ENCODE assay signal across 11 cellular contexts in genomic region chr5:81212211-81212687, GRCh38. TPM values are rescaled to one million over a fixed set of nuclear protein-coding genes. Genes with fewer than 3 reads are reported as not detected.
DNase-seq lines count a peak whose midpoint lies in the region; ATAC-seq and TF ChIP-seq lines count a peak whose summit lies in the region.
"Had no signal": no experiment of that assay in that cellular context is flagged by ENCODE, and none has a peak within 500 bp of the region (broad histone marks: within the 10 kb centered on the region; RNA-seq: fewer than 3 reads in every experiment).

No MANE protein-coding gene starts in this region.

- in situ Hi-C loops in GM13976 (cut with MboI; ENCODE audit: low sequenced_read_pairs, unreplicated experiment), result no loop called here

- intact Hi-C loops in vagina (cut with DNase I), result no loop called here

- TF ChIP-seq CTCF in WTC11 (IDR thresholded peaks at IDR 0.05), result no peak
- TF ChIP-seq CTCF in vagina (IDR thresholded peaks at IDR 0.05), result no peak
- TF ChIP-seq CTCF in GM13976 (IDR thresholded peaks at IDR 0.05; ENCODE audit: borderline replicate concordance, control extremely low read depth, extremely low read depth, insufficient read depth, missing control alignments), result no peak

- H3K36me3 ChIP-seq in vagina, result no peaks in the 10 kb centered on the region

- POLR2A ChIA-PET in WTC11 (lab: Charles Lee), result interaction anchor here (0.7 kb wide), 1 partner anchor 194 kb away, joined by 3 read pairs; no protein-coding TSS in a partner anchor

- H3K9me3 ChIP-seq in vagina, result no peaks in the 10 kb centered on the region

- H3K27me3 Mint-ChIP-seq in WTC11 (ENCODE audit: low read depth), result no peaks in the 10 kb centered on the region

- H3K4me3 ChIP-seq in vagina, result no peak overlapping the region

- no peaks in the 10 kb centered on the region for H3K4me1 ChIP-seq in vagina

- H3K9me3 Mint-ChIP-seq in WTC11, result no peaks in the 10 kb centered on the region

- no peak overlapping the region for H3K4me3 Mint-ChIP-seq in WTC11

- no peak for TF ChIP-seq POLR2A in vagina (IDR thresholded peaks at IDR 0.05)

- H3K27me3 ChIP-seq in vagina, result no peaks in the 10 kb centered on the region

- peak; percentile 65 for ATAC-seq in GM18909 (IDR thresholded peaks at IDR 0.05; ENCODE audit: poor library complexity, unreplicated experiment)
- ATAC-seq in HG03103 (IDR thresholded peaks at IDR 0.05; ENCODE audit: low read depth, unreplicated experiment), result peak; percentile 44
- ATAC-seq in WTC11, result peak; percentile 58
- ATAC-seq in HG03457 (IDR thresholded peaks at IDR 0.05; ENCODE audit: unreplicated experiment), result no peak
- ATAC-seq: left cardiac atrium had no signal

- H3K4me1 Mint-ChIP-seq in WTC11, result 0 out of 2 replicates have a peak, but pooled peaks cover 2% of the 10 kb centered on the region

- DNase-seq in COR-L47 (lab: John Stamatoyannopoulos, UW), result peak; percentile 99
- DNase-seq in WTC11 (ENCODE audit: low spot score), result no peak
- no peak for DNase-seq in vagina (ENCODE audit: extremely low spot score in 2 of 2)
- DNase-seq in GM13976 (ENCODE audit: low spot score), result no peak
- no peak for DNase-seq in GF-D8 (lab: John Stamatoyannopoulos, UW)
- DNase-seq: left cardiac atrium; NK-92 treated with Interleukin-12 subunit alpha and Interleukin-12 subunit beta, amount 100 ng/mL, for 24 hours; stimulated activated CD4-positive, alpha-beta T cell treated with anti-CD3 and anti-CD28 coated beads, Interleukin-12 subunit alpha, Interleukin-12 subunit beta, amount 100 ng/mL, for 4 hours had no signal

- no peak overlapping the region for H3K27ac Mint-ChIP-seq in WTC11

- no peaks in the 10 kb centered on the region for H3K36me3 Mint-ChIP-seq in WTC11

- H3K27ac ChIP-seq in vagina, result no peak overlapping the region

- CTCF ChIA-PET in WTC11 (lab: Charles Lee), result no interaction called here

TF ChIP-seq in WTC11, 78 proteins besides CTCF, POLR2A, EP300 and RAD21:
- TF ChIP-seq ATF3 (CRISPR knock-in tag; conservative IDR thresholded peaks at IDR 0.05) (no peak), ZMAT4 (CRISPR knock-in tag; IDR thresholded peaks at IDR 0.05) (no peak), ZNF512 (CRISPR knock-in tag; IDR thresholded peaks at IDR 0.05; ENCODE audit: borderline replicate concordance) (no peak), EMX1 (CRISPR knock-in tag; IDR thresholded peaks at IDR 0.05) (no peak), KAT7 (CRISPR knock-in tag; IDR thresholded peaks at IDR 0.05; ENCODE audit: borderline replicate concordance) (no peak), ZNF263 (CRISPR knock-in tag; IDR thresholded peaks at IDR 0.05; ENCODE audit: low read depth) (no peak), ATF2 (CRISPR knock-in tag; IDR thresholded peaks at IDR 0.05; ENCODE audit: borderline replicate concordance, low read depth) (no peak), RORB (CRISPR knock-in tag; IDR thresholded peaks at IDR 0.05) (no peak), TEAD1 (CRISPR knock-in tag; IDR thresholded peaks at IDR 0.05) (no peak), ELF4 (CRISPR knock-in tag; IDR thresholded peaks at IDR 0.05; ENCODE audit: low read depth) (no peak), FOXP1 (CRISPR knock-in tag; IDR thresholded peaks at IDR 0.05; ENCODE audit: borderline replicate concordance) (no peak)

RNA-seq across cellular contexts. Expression of gene CKMT2, which starts 20.9 kb away (rescaled TPM):
- total RNA-seq in WTC11 (2021), result 1.8 to 3.1 TPM (median 2.4 TPM) in 3 replicates
- total RNA-seq in vagina, result 3.4 TPM
